ENCODE assay signal across 21 cellular contexts in genomic region chr21:42208801-42209490, GRCh38. TPM values are rescaled to one million over a fixed set of nuclear protein-coding genes. Genes with fewer than 3 reads are reported as not detected.
DNase-seq lines count a peak whose midpoint lies in the region; ATAC-seq and TF ChIP-seq lines count a peak whose summit lies in the region.
"Had no signal": no experiment of that assay in that cellular context is flagged by ENCODE, and none has a peak within 500 bp of the region (broad histone marks: within the 10 kb centered on the region; RNA-seq: fewer than 3 reads in every experiment).

No MANE protein-coding gene starts in this region.

- no peaks in the 10 kb centered on the region for H3K36me3 ChIP-seq in Loucy (ENCODE audit: insufficient read depth, low read length)
- no peaks in the 10 kb centered on the region for H3K36me3 ChIP-seq in endodermal cell (ENCODE audit: control insufficient read depth, insufficient read depth, low read length)
- H3K36me3 ChIP-seq in upper lobe of right lung, result no peaks in the 10 kb centered on the region
- H3K36me3 ChIP-seq: BLaER1 treated with 17β-estradiol and CSF1 and Interleukin-3, amounts not matched to agents 10 nM and 100 nM had no signal

- H3K27ac ChIP-seq in endodermal cell (ENCODE audit: low read depth, low read length) (no peak overlapping the region), upper lobe of right lung (no peak overlapping the region)

- H3K9me3 Mint-ChIP-seq in endodermal cell, result peaks cover 18% of the 10 kb centered on the region
- peaks cover 24% of the 10 kb centered on the region for H3K9me3 Mint-ChIP-seq in mesothelial cell of epicardium
- H3K9me3 Mint-ChIP-seq in activated CD4-positive, alpha-beta T cell treated with anti-CD3 and anti-CD28 coated beads, Interleukin-2, amount 10 ng/mL, durations not matched to agents 7 days and 5 days, result no peaks in the 10 kb centered on the region
- H3K9me3 Mint-ChIP-seq: CD8-positive, alpha-beta memory T cell had no signal

- H3K4me3 ChIP-seq in Loucy (ENCODE audit: low read length, poor library complexity, severe bottlenecking) (no peak overlapping the region), endodermal cell (ENCODE audit: low read length) (peak overlapping the region; percentile 65), upper lobe of right lung (no peak overlapping the region)
- H3K4me3 ChIP-seq: BLaER1 treated with 17β-estradiol and CSF1 and Interleukin-3, amounts not matched to agents 10 nM and 100 nM had no signal

- H3K4me1 ChIP-seq in Loucy (ENCODE audit: insufficient read depth, low read length, poor library complexity, severe bottlenecking) (peaks cover 15% of the 10 kb centered on the region), endodermal cell (ENCODE audit: control insufficient read depth, insufficient read depth, low read length) (peaks cover 3% of the 10 kb centered on the region), upper lobe of right lung (peaks cover 5% of the 10 kb centered on the region)

- H3K4me3 Mint-ChIP-seq in endodermal cell (peak overlapping the region; percentile 35), mesothelial cell of epicardium (no peak overlapping the region)
- H3K4me3 Mint-ChIP-seq in activated CD4-positive, alpha-beta T cell treated with anti-CD3 and anti-CD28 coated beads, Interleukin-2, amount 10 ng/mL, durations not matched to agents 7 days and 5 days, result no peak overlapping the region
- H3K4me3 Mint-ChIP-seq: IgD-negative memory B cell had no signal

- no peaks in the 10 kb centered on the region for H4K20me1 ChIP-seq in Loucy (ENCODE audit: insufficient read depth, low read length, poor library complexity, severe bottlenecking)
- H4K20me1 ChIP-seq: BLaER1 treated with 17β-estradiol and CSF1 and Interleukin-3, amounts not matched to agents 10 nM and 100 nM had no signal

- H3K9ac ChIP-seq in Loucy (ENCODE audit: low read depth, low read length, poor library complexity, severe bottlenecking) (no peak overlapping the region), endodermal cell (ENCODE audit: extremely low read depth, low read length, poor library complexity, severe bottlenecking) (no peak overlapping the region)
- H3K9ac ChIP-seq: BLaER1 treated with 17β-estradiol and CSF1 and Interleukin-3, amounts not matched to agents 10 nM and 100 nM; SK-N-SH had no signal

- H3K27ac Mint-ChIP-seq in endodermal cell (peak overlapping the region; percentile 77), mesothelial cell of epicardium (peak overlapping the region; percentile 17)
- no peak overlapping the region for H3K27ac Mint-ChIP-seq in activated CD4-positive, alpha-beta T cell treated with anti-CD3 and anti-CD28 coated beads, Interleukin-2, amount 10 ng/mL, durations not matched to agents 7 days and 5 days
- H3K27ac Mint-ChIP-seq: IgD-negative memory B cell had no signal

- CTCF ChIA-PET in activated CD4-positive, alpha-beta T cell treated with anti-CD3 and anti-CD28 coated beads, Interleukin-2, amount 10 ng/mL, durations not matched to agents 7 days and 5 days (lab: Charles Lee), result no interaction called here

- H3K79me2 ChIP-seq in Loucy (ENCODE audit: insufficient read depth, low read length), result no peaks in the 10 kb centered on the region

- WGBS in endodermal cell (ENCODE audit: insufficient coverage in 1 of 2, insufficient read length in 1 of 2), 2 experiments, result 87 to 90% methylated on average over 2 to 5 of the region's 5 CpGs

- POLR2A ChIA-PET in activated CD4-positive, alpha-beta T cell treated with anti-CD3 and anti-CD28 coated beads, Interleukin-2, amount 10 ng/mL, durations not matched to agents 7 days and 5 days (lab: Charles Lee), result interaction anchor here (0.8 kb wide), 1 partner anchor 19 kb away, joined by 3 read pairs; no protein-coding TSS in a partner anchor

- no peaks in the 10 kb centered on the region for H3F3A ChIP-seq in Loucy (ENCODE audit: low read depth)

- H3K9me3 ChIP-seq in Loucy (ENCODE audit: insufficient read depth, low read depth, low read length) (no peaks in the 10 kb centered on the region), endodermal cell (ENCODE audit: control insufficient read depth, low read length) (no peaks in the 10 kb centered on the region), upper lobe of right lung (no peaks in the 10 kb centered on the region)
- H3K9me3 ChIP-seq: BLaER1 treated with 17β-estradiol and CSF1 and Interleukin-3, amounts not matched to agents 10 nM and 100 nM; SK-N-SH had no signal

- H3K4me2 ChIP-seq in Loucy (ENCODE audit: low read depth, low read length, poor library complexity, severe bottlenecking), result no peak overlapping the region
- H3K4me2 ChIP-seq: SK-N-SH had no signal

- H3K27me3 Mint-ChIP-seq in endodermal cell (ENCODE audit: insufficient read depth) (peaks cover 14% of the 10 kb centered on the region), mesothelial cell of epicardium (ENCODE audit: low read depth) (peaks cover 15% of the 10 kb centered on the region)
- H3K27me3 Mint-ChIP-seq in activated CD4-positive, alpha-beta T cell treated with anti-CD3 and anti-CD28 coated beads, Interleukin-2, amount 10 ng/mL, durations not matched to agents 7 days and 5 days, result peaks cover 10% of the 10 kb centered on the region

- H2AFZ ChIP-seq in Loucy (ENCODE audit: low read length), result peak overlapping the region; percentile 13; the same call in 1 of the 2 replicates

- DNase-seq in endodermal cell, result peak; percentile 59
- no peak for DNase-seq in mesothelial cell of epicardium (ENCODE audit: low spot score in 2 of 2, unreplicated experiment in 2 of 2)
- peak; percentile 26 for DNase-seq in upper lobe of right lung
- DNase-seq in germinal center (ENCODE audit: low spot score), result no peak
- DNase-seq in activated CD4-positive, alpha-beta T cell treated with anti-CD3 and anti-CD28 coated beads, Interleukin-2, amount 10 ng/mL, durations not matched to agents 7 days and 5 days, result no peak
- DNase-seq in T-helper 9 cell, result no peak
- DNase-seq: CD8-positive, alpha-beta memory T cell; Kasumi-1; MM.1S; NCI-H1092; NCI-H1694 treated with DMSO at 0.1 percent for 48 hours; NCI-H2107; NCI-H510A; NCI-H748 treated with DMSO at 0.1 percent for 48 hours; OCI-M1; SHP77; SK-N-SH had no signal

- intact Hi-C loops in upper lobe of right lung (cut with DNase I), result no loop called here

- no peaks in the 10 kb centered on the region for H3K9me2 ChIP-seq in Loucy (replicated peaks; ENCODE audit: low read depth, low read length)
- H3K9me2 ChIP-seq: SK-N-SH had no signal

- H3K4me1 Mint-ChIP-seq in endodermal cell, result peaks cover 28% of the 10 kb centered on the region
- H3K4me1 Mint-ChIP-seq in mesothelial cell of epicardium, result peaks cover 31% of the 10 kb centered on the region
- peaks cover 2% of the 10 kb centered on the region for H3K4me1 Mint-ChIP-seq in activated CD4-positive, alpha-beta T cell treated with anti-CD3 and anti-CD28 coated beads, Interleukin-2, amount 10 ng/mL, durations not matched to agents 7 days and 5 days
- H3K4me1 Mint-ChIP-seq: CD8-positive, alpha-beta memory T cell had no signal

- TF ChIP-seq CTCF in Loucy (conservative IDR thresholded peaks at IDR 0.05; ENCODE audit: low read length) (no peak), endodermal cell (conservative IDR thresholded peaks at IDR 0.05) (no peak), mesothelial cell of epicardium (IDR thresholded peaks at IDR 0.05; ENCODE audit: unreplicated experiment) (no peak), upper lobe of right lung (IDR thresholded peaks at IDR 0.05) (no peak)

- no peak for ATAC-seq in upper lobe of right lung

- H3K36me3 Mint-ChIP-seq in endodermal cell (ENCODE audit: low read depth) (peaks cover 3% of the 10 kb centered on the region), mesothelial cell of epicardium (peaks cover 11% of the 10 kb centered on the region)
- H3K36me3 Mint-ChIP-seq in activated CD4-positive, alpha-beta T cell treated with anti-CD3 and anti-CD28 coated beads, Interleukin-2, amount 10 ng/mL, durations not matched to agents 7 days and 5 days (ENCODE audit: low read depth), result peaks cover 2% of the 10 kb centered on the region
- H3K36me3 Mint-ChIP-seq: IgD-negative memory B cell had no signal

- H3K27me3 ChIP-seq in Loucy (ENCODE audit: insufficient read depth, low read length, poor library complexity, severe bottlenecking) (no peaks in the 10 kb centered on the region), endodermal cell (ENCODE audit: control insufficient read depth, insufficient read depth, low read length, poor library complexity, severe bottlenecking) (no peaks in the 10 kb centered on the region), upper lobe of right lung (no peaks in the 10 kb centered on the region)
- H3K27me3 ChIP-seq: BLaER1 treated with 17β-estradiol and CSF1 and Interleukin-3, amounts not matched to agents 10 nM and 100 nM had no signal

RNA-seq across cellular contexts. Expression of gene ABCG1, which starts 10.0 kb away (rescaled TPM):
- total RNA-seq in endodermal cell (1 to 10 TPM; 1.6 to 5.4 TPM), mesothelial cell of epicardium (4.2 to 4.4 TPM (median 4.3 TPM) in 3 replicates), upper lobe of right lung (62.6 TPM)
- 1.5 TPM for polyA plus RNA-seq in endodermal cell (2013, experiment 1 of 2)
- polyA plus RNA-seq in endodermal cell (2013, experiment 2 of 2), result 1.7 TPM
- 10 to 100 TPM; 10.2 to 12.3 TPM for total RNA-seq in activated CD4-positive, alpha-beta T cell treated with anti-CD3 and anti-CD28 coated beads, Interleukin-2, amount 10 ng/mL, durations not matched to agents 7 days and 5 days
- total RNA-seq: RPMI7951 had no signal

Comparison
In these comparisons a context has a peak if more than half of its experiments do, and no peak if none do; other contexts are left out.
1. DNase-seq: peak in endodermal cell (single experiment) and upper lobe of right lung (single experiment); none in mesothelial cell of epicardium (0 of 2), germinal center (single experiment), activated CD4-positive, alpha-beta T cell treated with anti-CD3 and anti-CD28 coated beads, Interleukin-2, amount 10 ng/mL, durations not matched to agents 7 days and 5 days (single experiment) and T-helper 9 cell (single experiment).